In the genomic region with DNA sequence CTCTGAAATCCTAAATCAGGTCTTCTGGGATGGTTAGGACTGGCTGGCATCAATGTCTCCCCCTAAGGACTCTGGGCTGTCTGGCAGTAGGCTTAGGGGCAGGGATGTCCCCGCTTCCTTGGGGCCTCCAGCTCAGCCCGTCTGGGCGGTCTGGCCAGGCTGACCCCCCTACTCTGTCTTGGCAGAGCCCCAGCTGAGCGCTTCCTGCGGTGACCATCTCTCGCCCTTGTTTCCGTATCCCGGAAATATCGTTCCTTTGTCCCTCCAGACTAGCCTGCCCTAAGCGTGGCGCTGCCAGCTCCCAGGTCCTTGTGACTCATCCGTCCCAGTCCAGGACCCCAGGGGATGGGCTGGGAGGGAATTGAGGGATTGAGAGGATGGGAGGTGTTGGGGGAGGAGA, we compare ENCODE assay signal across 8 cellular contexts. TPM values are rescaled to one million over a fixed set of nuclear protein-coding genes. Genes with fewer than 3 reads are reported as not detected.
DNase-seq lines count a peak whose midpoint lies in the region; ATAC-seq and TF ChIP-seq lines count a peak whose summit lies in the region.

No MANE protein-coding gene starts in this region.

- TF ChIP-seq CTCF in foreskin keratinocyte (conservative IDR thresholded peaks at IDR 0.05), result no peak

- H3K27ac ChIP-seq in foreskin keratinocyte, result no peak overlapping the region

- peak; percentile 75 for DNase-seq in EH (ENCODE audit: low read depth)
- DNase-seq in SHP77 (lab: John Stamatoyannopoulos, UW), result peak; percentile 28 to 65
- DNase-seq in foreskin keratinocyte, result no peak
- peak; percentile 94 for DNase-seq in posterior vena cava (ENCODE audit: low spot score)
- no peak for DNase-seq in germinal center (ENCODE audit: low spot score)
- no peak for DNase-seq in activated T-cell treated with anti-CD3 and anti-CD28 coated beads, Interleukin-2, amount 50 U/mL, for 48 hours

- H3K4me1 ChIP-seq in foreskin keratinocyte, result no peaks in the 10 kb centered on the region

- ATAC-seq in foreskin keratinocyte (peak; percentile 16), HG03457 (IDR thresholded peaks at IDR 0.05; ENCODE audit: unreplicated experiment) (no peak), HG03159 (IDR thresholded peaks at IDR 0.05; ENCODE audit: unreplicated experiment) (no peak)

- no peaks in the 10 kb centered on the region for H3K27me3 ChIP-seq in foreskin keratinocyte

- intact Hi-C loops in posterior vena cava (cut with DNase I), result loop anchor here (5.0 to 10.0 kb wide), 2 partner anchors 54 to 1879 kb away; no protein-coding TSS in a partner anchor

RNA-seq across cellular contexts. Expression of a gene that starts 11.3 kb away (rescaled TPM):
- total RNA-seq in foreskin keratinocyte (14.9 and 18.7 TPM in 2 replicates), posterior vena cava (10 to 100 TPM; 12.7 to 15.8 TPM)
- polyA plus RNA-seq in foreskin keratinocyte, result 14.3 and 16.6 TPM in 2 replicates

RNA-seq across cellular contexts. Expression of a gene that starts 14.0 kb away (rescaled TPM):
- total RNA-seq in foreskin keratinocyte (2.1 and 2.9 TPM in 2 replicates), posterior vena cava (10 to 100 TPM in 1 of 2 donors, 1 to 10 TPM in 1; 9.8 to 10.0 TPM)
- polyA plus RNA-seq in foreskin keratinocyte, result 1.2 and 1.4 TPM in 2 replicates

RNA-seq across cellular contexts. Expression of a gene that starts 28.4 kb away (rescaled TPM):
- total RNA-seq in foreskin keratinocyte, result not detected in 2 replicates
- polyA plus RNA-seq in foreskin keratinocyte, result not detected in 2 replicates
- 100 to 1,000 TPM; 151 to 181 TPM for total RNA-seq in posterior vena cava

RNA-seq across cellular contexts. Expression of a gene that starts 39.3 kb away (rescaled TPM):
- total RNA-seq in foreskin keratinocyte (54.7 and 59.1 TPM in 2 replicates), posterior vena cava (10 to 100 TPM; 30.7 to 33.9 TPM)
- 76.4 and 78.6 TPM in 2 replicates for polyA plus RNA-seq in foreskin keratinocyte

RNA-seq across cellular contexts. Expression of a gene that starts 43.0 kb away (rescaled TPM):
- total RNA-seq in foreskin keratinocyte (38.8 and 43.6 TPM in 2 replicates), posterior vena cava (10 to 100 TPM; 52.2 to 54.6 TPM)
- 99.8 and 114 TPM in 2 replicates for polyA plus RNA-seq in foreskin keratinocyte

Comparison
In these comparisons a context has a peak if more than half of its experiments do, and no peak if none do; other contexts are left out.
1. DNase-seq: peak in EH (single experiment), SHP77 (2 of 2) and posterior vena cava (single experiment); none in foreskin keratinocyte (0 of 2), germinal center (single experiment) and activated T-cell treated with anti-CD3 and anti-CD28 coated beads, Interleukin-2, amount 50 U/mL, for 48 hours (0 of 2).
2. RNA of a gene that starts 28.4 kb away (total RNA-seq): 151 to 181 TPM in posterior vena cava; not detected in foreskin keratinocyte; every median in the first group is over 100 times any median in the second.